ENCODE assay signal across 13 cellular contexts in genomic region chr17:5329784-5330557, GRCh38. TPM values are rescaled to one million over a fixed set of nuclear protein-coding genes. Genes with fewer than 3 reads are reported as not detected.
A peak's percentile ranks its signal among the peaks of the same experiment; 100 is the strongest.
DNase-seq lines count a peak whose midpoint lies in the region; ATAC-seq, FAIRE-seq and TF ChIP-seq lines count a peak whose summit lies in the region.
"Had no signal": no experiment of that assay in that cellular context is flagged by ENCODE, and none has a peak within 500 bp of the region (broad histone marks: within the 10 kb centered on the region; RNA-seq: fewer than 3 reads in every experiment).

No MANE protein-coding gene starts in this region.

- no peak overlapping the region for H3K4me3 ChIP-seq in SK-N-SH (ENCODE audit: low read depth in 2 of 2, low read length in 1 of 2)
- H3K4me3 ChIP-seq in astrocyte (ENCODE audit: insufficient read depth, low read depth, low read length), result no peak overlapping the region
- H3K4me3 ChIP-seq in esophagus muscularis mucosa, result no peak overlapping the region

- CTCF ChIA-PET in SK-N-SH (lab: Yijun Ruan, JAX), result no interaction called here

- H3K4me1 ChIP-seq in SK-N-SH (ENCODE audit: control insufficient read depth in 1 of 2, insufficient read depth in 2 of 2, low read depth in 1 of 2, low read length in 1 of 2) (peaks cover 0 to 11% of the 10 kb centered on the region in 2 experiments; a peak in 1 of 4 replicates), astrocyte (ENCODE audit: insufficient read depth, low read length) (peaks cover 8% of the 10 kb centered on the region), esophagus muscularis mucosa (peaks cover 0 to 5% (median 0%) of the 10 kb centered on the region in 4 donors)

- H3K4me1 Mint-ChIP-seq in astrocyte (ENCODE audit: low read depth, unreplicated experiment), result peaks cover 11% of the 10 kb centered on the region

- H3K4me2 ChIP-seq in SK-N-SH (peak overlapping the region; percentile 27; the same call in 1 of the 2 replicates), astrocyte (ENCODE audit: low read length) (no peak overlapping the region)

- H3K27ac Mint-ChIP-seq in astrocyte (ENCODE audit: unreplicated experiment), result no peak overlapping the region

- FAIRE-seq in astrocyte (lab: Jason Lieb, UNC), result peak; percentile 65

- H4K20me1 ChIP-seq in SK-N-SH (ENCODE audit: insufficient read depth), result no peaks in the 10 kb centered on the region
- H4K20me1 ChIP-seq in astrocyte (ENCODE audit: insufficient read depth, low read length), result peaks cover 7% of the 10 kb centered on the region

- H3K9me3 ChIP-seq in SK-N-SH (no peaks in the 10 kb centered on the region), astrocyte (ENCODE audit: insufficient read depth, low read depth, low read length) (no peaks in the 10 kb centered on the region), esophagus muscularis mucosa (no peaks in the 10 kb centered on the region)

- H3K27ac ChIP-seq in SK-N-SH (ENCODE audit: low read depth in 2 of 2, low read length in 1 of 2) (no peak overlapping the region), astrocyte (ENCODE audit: low read depth, low read length) (no peak overlapping the region), esophagus muscularis mucosa (replicated peaks in 1 of 4) (no peak overlapping the region)
- H3K27ac ChIP-seq: 22Rv1 had no signal

- POLR2A ChIA-PET in SK-N-SH (lab: Yijun Ruan, JAX), result no interaction called here

- TF ChIP-seq RAD21 in SK-N-SH (IDR thresholded peaks at IDR 0.05; ENCODE audit: low read length), result no peak

- no peaks in the 10 kb centered on the region for H3K9me2 ChIP-seq in SK-N-SH

- peaks cover 7% of the 10 kb centered on the region for H3F3A ChIP-seq in SK-N-SH (replicated peaks; ENCODE audit: insufficient read depth)

- intact Hi-C loops in esophagus muscularis mucosa (cut with DNase I), result loop anchor here (10.0 kb wide), 1 partner anchor 65 kb away; no protein-coding TSS in a partner anchor

- H3K9me3 Mint-ChIP-seq in astrocyte (ENCODE audit: unreplicated experiment), result no peaks in the 10 kb centered on the region

- TF ChIP-seq POLR2A in esophagus muscularis mucosa (IDR thresholded peaks at IDR 0.05; ENCODE audit: low read depth), result no peak

- no peak overlapping the region for H3K9ac ChIP-seq in SK-N-SH
- H3K9ac ChIP-seq in astrocyte (ENCODE audit: low read length), result no peak overlapping the region

- H2AFZ ChIP-seq in SK-N-SH (ENCODE audit: low read depth) (no peak overlapping the region), astrocyte (ENCODE audit: low read depth, low read length) (no peak overlapping the region)

- peaks cover 7% of the 10 kb centered on the region for H3K36me3 Mint-ChIP-seq in astrocyte (ENCODE audit: low read depth, unreplicated experiment)

- ATAC-seq in SK-N-SH treated with all-trans-retinoic acid at 6 μM for 48 hours (no peak), HG03135 (IDR thresholded peaks at IDR 0.05; ENCODE audit: unreplicated experiment) (peak; percentile 54)

- H3K79me2 ChIP-seq in SK-N-SH (ENCODE audit: insufficient read depth) (peaks cover 30% of the 10 kb centered on the region), astrocyte (ENCODE audit: insufficient read depth, low read length) (peaks cover 30% of the 10 kb centered on the region)

- TF ChIP-seq CTCF in SK-N-SH (IDR thresholded peaks at IDR 0.05) (no peak), astrocyte (IDR thresholded peaks at IDR 0.05; ENCODE audit: insufficient read depth, low read depth, low read length) (no peak), esophagus muscularis mucosa (IDR thresholded peaks at IDR 0.05) (no peak)

- 62% methylated on average over 2 of the region's 2 CpGs for WGBS in SK-N-SH (ENCODE audit: low lambda C conversion rate)
- WGBS in esophagus muscularis mucosa, result 53% methylated on average over 2 of the region's 2 CpGs

- H3K36me3 ChIP-seq in SK-N-SH (replicated peaks in 1 of 2; ENCODE audit: control insufficient read depth in 1 of 2, insufficient read depth in 2 of 2, low read length in 1 of 2) (peaks cover 10 to 32% of the 10 kb centered on the region in 2 experiments), astrocyte (ENCODE audit: insufficient read depth, low read length) (peaks cover 14% of the 10 kb centered on the region), esophagus muscularis mucosa (peaks cover 9 to 28% (median 23%) of the 10 kb centered on the region in 4 donors)

- H3K27me3 ChIP-seq in SK-N-SH (ENCODE audit: insufficient read depth) (no peaks in the 10 kb centered on the region), astrocyte (ENCODE audit: insufficient read depth, low read length) (no peaks in the 10 kb centered on the region), esophagus muscularis mucosa (no peaks in the 10 kb centered on the region)

- TF ChIP-seq EP300 in SK-N-SH (IDR thresholded peaks at IDR 0.05; ENCODE audit: borderline replicate concordance in 1 of 2, low read depth in 1 of 2, low read length in 1 of 2) (no peak), esophagus muscularis mucosa (IDR thresholded peaks at IDR 0.05) (no peak)

- H3K27me3 Mint-ChIP-seq in astrocyte (ENCODE audit: low read depth, unreplicated experiment), result no peaks in the 10 kb centered on the region
- H3K27me3 Mint-ChIP-seq: progenitor cell of endocrine pancreas had no signal

- DNase-seq in SK-N-SH (no peak), astrocyte (ENCODE audit: low read depth) (peak; percentile 17), renal cortical epithelial cell (ENCODE audit: low read depth) (peak; percentile 66), hepatic stellate cell (ENCODE audit: low spot score) (no peak), SHP77 (lab: John Stamatoyannopoulos, UW) (no peak), esophagus muscularis mucosa (ENCODE audit: extremely low spot score) (no peak)
- DNase-seq: activated CD4-positive, alpha-beta T cell treated with anti-CD3 and anti-CD28 coated beads for 4 hours; NCI-H526 treated with DMSO at 0.1 percent for 48 hours; stimulated activated CD4-positive, alpha-beta T cell treated with anti-CD3 and anti-CD28 coated beads, Interleukin-4, amount 100 ng/mL, for 24 hours had no signal

- H3K4me3 Mint-ChIP-seq in astrocyte (ENCODE audit: unreplicated experiment), result no peak overlapping the region

TF ChIP-seq in SK-N-SH, 30 proteins besides CTCF, POLR2A, EP300 and RAD21 (continues in another document):
- TF ChIP-seq SIN3A (IDR thresholded peaks at IDR 0.05; ENCODE audit: borderline replicate concordance, low read depth, low read length) (no peak), RFX5 (IDR thresholded peaks at IDR 0.05; ENCODE audit: low read length) (no peak), IRF3 (IDR thresholded peaks at IDR 0.05; ENCODE audit: low read depth, low read length) (no peak), USF2 (IDR thresholded peaks at IDR 0.05; ENCODE audit: borderline replicate concordance, low read depth, low read length) (no peak), FOXJ3 (CRISPR knock-in tag; IDR thresholded peaks at IDR 0.05) (no peak), EZH2phosphoT487 (IDR thresholded peaks at IDR 0.05; ENCODE audit: borderline replicate concordance, low read depth) (no peak), CHD2 (IDR thresholded peaks at IDR 0.05; ENCODE audit: low read length, partially characterized antibody) (no peak)

TF ChIP-seq in SK-N-SH treated with all-trans-retinoic acid at 6 μM for 48 hours, 23 proteins besides CTCF, POLR2A, EP300 and RAD21:
- TF ChIP-seq TOX (CRISPR knock-in tag; IDR thresholded peaks at IDR 0.05; ENCODE audit: borderline replicate concordance) (no peak), CSRNP3 (CRISPR knock-in tag; IDR thresholded peaks at IDR 0.05) (no peak), ISL1 (CRISPR knock-in tag; IDR thresholded peaks at IDR 0.05) (no peak)

RNA-seq across cellular contexts. Expression of gene RABEP1, which starts 47.9 kb away (rescaled TPM):
- 9.7 and 12.9 TPM in 2 replicates for polyA plus RNA-seq in SK-N-SH (2012; rRNA removed)
- 14.3 and 17.4 TPM in 2 replicates for polyA plus RNA-seq in SK-N-SH (2012; cell fraction: cytosol; rRNA removed)
- 6.2 and 14.2 TPM in 2 replicates for polyA plus RNA-seq in SK-N-SH (2012; cell fraction: nucleus; rRNA removed)
- 49.0 and 53.9 TPM in 2 replicates for total RNA-seq in astrocyte
- total RNA-seq in renal cortical epithelial cell, result 39.8 and 77.1 TPM in 2 replicates
- 10 to 100 TPM; 39.5 to 49.7 (median 43.1) TPM for total RNA-seq in esophagus muscularis mucosa

Comparison
In these comparisons a context has a peak if more than half of its experiments do, and no peak if none do; other contexts are left out.
1. DNase-seq: peak in astrocyte (single experiment) and renal cortical epithelial cell (single experiment); none in SK-N-SH (single experiment), hepatic stellate cell (single experiment), SHP77 (0 of 2) and esophagus muscularis mucosa (single experiment).